Comparison of ENCODE assay signal across 15 cellular contexts in genomic region chr2:192035731-192036442, GRCh38.
DNase-seq lines count a peak whose midpoint lies in the region; ATAC-seq and TF ChIP-seq lines count a peak whose summit lies in the region.
"Had no signal": no experiment of that assay in that cellular context is flagged by ENCODE, and none has a peak within 500 bp of the region (broad histone marks: within the 10 kb centered on the region; RNA-seq: fewer than 3 reads in every experiment).

No MANE protein-coding gene starts in this region.

- in situ Hi-C loops in mammary epithelial cell (cut with MboI; ENCODE audit: low sequenced_read_pairs in 2 of 2), result no loop called here

- WGBS in mammary epithelial cell (ENCODE audit: low coverage, missing lambda C conversion rate), result 24% methylated on average over 3 of the region's 3 CpGs
- 60 to 70% methylated on average over 3 of the region's 3 CpGs for WGBS in heart right ventricle, 2 donors

- no TSS peak for BruUV-seq in mammary epithelial cell (replicated peaks; lab: Mats Ljungman, UMichigan)

- H3K36me3 ChIP-seq in Loucy (ENCODE audit: insufficient read depth, low read length) (no peaks in the 10 kb centered on the region), mammary epithelial cell (ENCODE audit: insufficient read depth, low read length) (no peaks in the 10 kb centered on the region), osteoblast (ENCODE audit: insufficient read depth, low read length) (no peaks in the 10 kb centered on the region), heart right ventricle (peaks cover 0 to 2% (median 0%) of the 10 kb centered on the region in 9 donors)

- no peaks in the 10 kb centered on the region for H3K9me2 ChIP-seq in Loucy (replicated peaks; ENCODE audit: low read depth, low read length)

- H3K27me3 ChIP-seq in Loucy (ENCODE audit: insufficient read depth, low read length, poor library complexity, severe bottlenecking) (no peaks in the 10 kb centered on the region), mammary epithelial cell (ENCODE audit: insufficient read depth, low read length) (no peaks in the 10 kb centered on the region), osteoblast (ENCODE audit: insufficient read depth, low read length) (no peaks in the 10 kb centered on the region), heart right ventricle (no peaks in the 10 kb centered on the region)

- H3F3A ChIP-seq in Loucy (ENCODE audit: low read depth), result no peaks in the 10 kb centered on the region

- TF ChIP-seq CTCF in Loucy (conservative IDR thresholded peaks at IDR 0.05; ENCODE audit: low read length) (no peak), mammary epithelial cell (conservative IDR thresholded peaks at IDR 0.05 in 1 of 2, IDR thresholded peaks at IDR 0.05 in 1 of 2; ENCODE audit: extremely low read depth in 1 of 2, insufficient read depth in 1 of 2, low read depth in 1 of 2, low read length in 2 of 2) (no peak), osteoblast (IDR thresholded peaks at IDR 0.05; ENCODE audit: extremely low read depth, low read depth, low read length) (no peak), heart right ventricle (IDR thresholded peaks at IDR 0.05) (no peak)

- intact Hi-C loops in mammary epithelial cell (cut with micrococcal nuclease), result no loop called here
- intact Hi-C loops in heart right ventricle (cut with DNase I), result loop anchor here in 1 of 10 donors (10.0 kb wide), 1 partner anchor 119 kb away; no protein-coding TSS in a partner anchor

- H3K79me2 ChIP-seq in Loucy (ENCODE audit: insufficient read depth, low read length), result no peaks in the 10 kb centered on the region
- H3K79me2 ChIP-seq in mammary epithelial cell (ENCODE audit: insufficient read depth, low read length), result no peaks in the 10 kb centered on the region
- H3K79me2 ChIP-seq in osteoblast (ENCODE audit: insufficient read depth, low read length), result no peaks in the 10 kb centered on the region

- dilution Hi-C loops in mammary epithelial cell (cut with HindIII; ENCODE audit: low sequenced_read_pairs), result no loop called here

- H3K4me3 ChIP-seq in Loucy (ENCODE audit: low read length, poor library complexity, severe bottlenecking) (peak overlapping the region; percentile 37), mammary epithelial cell (replicated peaks in 1 of 3; ENCODE audit: insufficient read depth in 1 of 3, low read depth in 2 of 3, low read length in 3 of 3) (no peak overlapping the region), osteoblast (ENCODE audit: insufficient read depth, low read length) (peak overlapping the region; percentile 48), heart right ventricle (no peak overlapping the region)

- H3K4me1 ChIP-seq in Loucy (ENCODE audit: insufficient read depth, low read length, poor library complexity, severe bottlenecking), result peaks cover 7% of the 10 kb centered on the region
- no peaks in the 10 kb centered on the region for H3K4me1 ChIP-seq in mammary epithelial cell (ENCODE audit: insufficient read depth, low read length)
- peaks cover 5% of the 10 kb centered on the region for H3K4me1 ChIP-seq in osteoblast (ENCODE audit: insufficient read depth, low read length)
- peaks cover 0 to 5% (median 0%) of the 10 kb centered on the region in 9 donors for H3K4me1 ChIP-seq in heart right ventricle

- no peak overlapping the region for H3K27ac ChIP-seq in mammary epithelial cell (ENCODE audit: insufficient read depth, low read depth, low read length)
- H3K27ac ChIP-seq in osteoblast (ENCODE audit: low read depth, low read length), result no peak overlapping the region
- H3K27ac ChIP-seq in heart right ventricle, result no peak overlapping the region

- H4K20me1 ChIP-seq in Loucy (ENCODE audit: insufficient read depth, low read length, poor library complexity, severe bottlenecking), result no peaks in the 10 kb centered on the region
- no peaks in the 10 kb centered on the region for H4K20me1 ChIP-seq in mammary epithelial cell (ENCODE audit: insufficient read depth, low read length)
- H4K20me1 ChIP-seq in osteoblast (ENCODE audit: insufficient read depth, low read length), result no peaks in the 10 kb centered on the region

- DNase-seq in Daoy (ENCODE audit: low read depth), result peak; percentile 42
- DNase-seq in mammary epithelial cell, result no peak
- DNase-seq in osteoblast (ENCODE audit: insufficient read length, low spot score, missing footprints), result peak; percentile 36
- no peak for DNase-seq in GM19240 (ENCODE audit: insufficient read length, low spot score)
- DNase-seq in heart right ventricle, result no peak
- DNase-seq in NCI-H2029 (lab: John Stamatoyannopoulos, UW), result no peak
- no peak for DNase-seq in DMS79 (lab: John Stamatoyannopoulos, UW)
- DNase-seq: amygdala; DMS153; effector memory CD8-positive, alpha-beta T cell; midbrain; MM.1S; NCI-H446 had no signal

- H3K9ac ChIP-seq in Loucy (ENCODE audit: low read depth, low read length, poor library complexity, severe bottlenecking), result no peak overlapping the region
- no peak overlapping the region for H3K9ac ChIP-seq in mammary epithelial cell (ENCODE audit: insufficient read depth, low read length)

- H2AFZ ChIP-seq in Loucy (ENCODE audit: low read length) (peak overlapping the region; percentile 77), mammary epithelial cell (ENCODE audit: low read depth, low read length) (peak overlapping the region; percentile 46), osteoblast (ENCODE audit: low read length) (peak overlapping the region; percentile 87)

- ATAC-seq in heart right ventricle, result no peak
- ATAC-seq: effector memory CD8-positive, alpha-beta T cell; Right ventricle myocardium inferior had no signal

- CTCF ChIA-PET in mammary epithelial cell (lab: Charles Lee; ENCODE audit: low non-redundant PET), result no interaction called here

- H3K9me3 ChIP-seq in Loucy (ENCODE audit: insufficient read depth, low read depth, low read length) (no peaks in the 10 kb centered on the region), mammary epithelial cell (replicated peaks; ENCODE audit: insufficient read depth, low read length) (no peaks in the 10 kb centered on the region), osteoblast (ENCODE audit: low read depth, low read length) (no peaks in the 10 kb centered on the region), heart right ventricle (no peaks in the 10 kb centered on the region)

- H3K4me2 ChIP-seq in Loucy (ENCODE audit: low read depth, low read length, poor library complexity, severe bottlenecking) (peak overlapping the region; percentile 53), mammary epithelial cell (ENCODE audit: insufficient read depth, low read depth, low read length) (peak overlapping the region; percentile 5), osteoblast (ENCODE audit: insufficient read depth, low read length) (peak overlapping the region; percentile 71)

Comparison
In these comparisons a context has a peak if more than half of its experiments do, and no peak if none do; other contexts are left out.
1. DNase-seq: peak in Daoy (single experiment) and osteoblast (single experiment); none in mammary epithelial cell (single experiment), GM19240 (single experiment), heart right ventricle (0 of 2), NCI-H2029 (single experiment) and DMS79 (single experiment).
2. H3K4me2 ChIP-seq: peak in every context shown above with its lines; median percentile 71 in osteoblast; 53 in Loucy; 5 in mammary epithelial cell.
3. H3K4me3 ChIP-seq: peak in Loucy (single experiment) and osteoblast (single experiment); none in mammary epithelial cell (0 of 3) and heart right ventricle (0 of 10).
4. Peak in every context shown above with its lines, with median percentiles within 50 percentile points of each other: H2AFZ ChIP-seq.